ENCODE assay signal across 23 cellular contexts in genomic region chr1:245480393-245481120, GRCh38.
"Had no signal": no experiment of that assay in that cellular context is flagged by ENCODE, and none has a peak within 500 bp of the region (broad histone marks: within the 10 kb centered on the region; RNA-seq: fewer than 3 reads in every experiment).

No MANE protein-coding gene starts in this region.

- H3K27ac Mint-ChIP-seq: activated naive CD4-positive, alpha-beta T cell treated with anti-CD3 and anti-CD28 coated beads, Interleukin-2, amount 50 U/mL, for 72 hours; activated T-cell treated with anti-CD3 and anti-CD28 coated beads, Interleukin-2, amount 50 U/mL, for 24 hours; activated T-helper 17 cell treated with anti-CD3 and anti-CD28 coated beads, Interleukin-2, amount 50 U/mL, for 72 hours; immature natural killer cell; memory B cell; natural killer cell treated with Interleukin-12 subunit alpha and Interleukin-12 subunit beta and Interleukin-15 and Interleukin-18, amount 100 ng/mL, for 72 hours had no signal

- H3K36me3 ChIP-seq: brain microvascular endothelial cell, neutrophil, ovary, upper lobe of left lung had no signal

- H3K27me3 Mint-ChIP-seq: activated T-cell treated with anti-CD3 and anti-CD28 coated beads, Interleukin-2, amount 50 U/mL, for 24 hours; activated T-helper 17 cell treated with anti-CD3 and anti-CD28 coated beads, Interleukin-2, amount 50 U/mL, for 72 hours had no signal

- H3K9me3 ChIP-seq: neutrophil, ovary, psoas muscle, upper lobe of left lung had no signal

- H2AFZ ChIP-seq: hepatocyte had no signal

- H3K4me3 Mint-ChIP-seq: activated T-cell treated with anti-CD3 and anti-CD28 coated beads, Interleukin-2, amount 50 U/mL, for 24 hours; activated T-helper 17 cell treated with anti-CD3 and anti-CD28 coated beads, Interleukin-2, amount 50 U/mL, for 72 hours; immature natural killer cell; memory B cell; natural killer cell treated with Interleukin-12 subunit alpha and Interleukin-12 subunit beta and Interleukin-15 and Interleukin-18, amount 100 ng/mL, for 72 hours had no signal

- H3K9me3 Mint-ChIP-seq: activated naive CD4-positive, alpha-beta T cell treated with anti-CD3 and anti-CD28 coated beads, Interleukin-2, amount 50 U/mL, for 72 hours; activated T-cell treated with anti-CD3 and anti-CD28 coated beads, Interleukin-2, amount 50 U/mL, for 24 hours; immature natural killer cell; memory B cell; natural killer cell treated with Interleukin-12 subunit alpha and Interleukin-12 subunit beta and Interleukin-15 and Interleukin-18, amount 100 ng/mL, for 72 hours had no signal

- H3K27ac ChIP-seq: brain microvascular endothelial cell, hepatocyte, neutrophil, ovary, psoas muscle, upper lobe of left lung had no signal

- H3K4me1 ChIP-seq: psoas muscle, upper lobe of left lung had no signal

- H3K4me3 ChIP-seq: hepatocyte, ovary, psoas muscle, upper lobe of left lung had no signal

- H3K36me3 Mint-ChIP-seq: activated naive CD4-positive, alpha-beta T cell treated with anti-CD3 and anti-CD28 coated beads, Interleukin-2, amount 50 U/mL, for 72 hours; immature natural killer cell; memory B cell; natural killer cell treated with Interleukin-12 subunit alpha and Interleukin-12 subunit beta and Interleukin-15 and Interleukin-18, amount 100 ng/mL, for 72 hours had no signal

- H3K4me2 ChIP-seq: hepatocyte had no signal

- H3K27me3 ChIP-seq: brain microvascular endothelial cell, hepatocyte, neutrophil, ovary, upper lobe of left lung had no signal

- ATAC-seq: activated naive CD4-positive, alpha-beta T cell treated with anti-CD3 and anti-CD28 coated beads, Interleukin-2, amount 50 U/mL, for 72 hours; activated T-helper 17 cell treated with anti-CD3 and anti-CD28 coated beads, Interleukin-2, amount 50 U/mL, for 72 hours; natural killer cell treated with Interleukin-12 subunit alpha and Interleukin-12 subunit beta and Interleukin-15 and Interleukin-18, amount 100 ng/mL, for 72 hours; psoas muscle; right cardiac atrium; stimulated activated naive CD8-positive, alpha-beta T cell treated with anti-CD3 and anti-CD28 coated beads, Interleukin-15, Interleukin-2, amounts not matched to agents 100 U/mL and 50 U/mL, for 24 hours had no signal

- DNase-seq: activated CD4-positive, alpha-beta T cell treated with anti-CD3 and anti-CD28 coated beads for 1 hour; activated CD4-positive, alpha-beta T cell treated with anti-CD3 and anti-CD28 coated beads, Interleukin-2, amount 50 U/mL, for 1 hour; activated T-cell treated with anti-CD3 and anti-CD28 coated beads, Interleukin-2, amount 50 U/mL, for 24 hours; aorta; brain microvascular endothelial cell; central memory CD4-positive, alpha-beta T cell; dermis blood vessel endothelial cell; effector CD8-positive, alpha-beta T cell; foreskin melanocyte; immature natural killer cell; ovary; psoas muscle; right cardiac atrium; stimulated activated CD4-positive, alpha-beta T cell treated with anti-CD3 and anti-CD28 coated beads, Interleukin-12 subunit alpha, Interleukin-12 subunit beta, amount 100 ng/mL, for 4 hours; stimulated activated CD4-positive, alpha-beta T cell treated with anti-CD3 and anti-CD28 coated beads, Interleukin-4, amount 100 ng/mL, for 4 hours; stimulated activated naive CD8-positive, alpha-beta T cell treated with anti-CD3 and anti-CD28 coated beads, Interleukin-15, Interleukin-2, amounts not matched to agents 100 U/mL and 50 U/mL, for 24 hours; upper lobe of left lung had no signal

- H3K4me1 Mint-ChIP-seq: activated T-helper 17 cell treated with anti-CD3 and anti-CD28 coated beads, Interleukin-2, amount 50 U/mL, for 72 hours; immature natural killer cell; memory B cell had no signal
